Comparison of ENCODE assay signal across 22 cellular contexts in the genomic region with DNA sequence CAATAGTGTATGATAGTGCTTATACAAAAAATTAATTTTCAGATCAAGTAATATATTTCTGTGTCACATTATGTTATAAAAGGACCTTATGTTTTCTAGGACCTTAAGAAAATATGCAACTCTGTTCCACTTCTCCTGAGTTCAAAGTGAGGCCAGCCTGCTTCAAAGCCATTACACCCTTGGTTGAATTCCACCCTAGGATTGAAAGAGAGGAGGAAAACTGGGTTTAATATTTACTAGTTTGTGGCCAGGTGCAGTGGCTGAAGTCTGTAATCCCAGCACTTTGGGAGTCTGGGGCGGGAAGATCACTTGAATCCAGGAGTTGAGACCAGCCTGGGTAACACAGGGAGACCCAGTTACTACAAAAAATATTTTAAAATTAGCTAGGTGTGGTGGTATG. TPM values are rescaled to one million over a fixed set of nuclear protein-coding genes. Genes with fewer than 3 reads are reported as not detected.
DNase-seq lines count a peak whose midpoint lies in the region; ATAC-seq and TF ChIP-seq lines count a peak whose summit lies in the region.
"Had no signal": no experiment of that assay in that cellular context is flagged by ENCODE, and none has a peak within 500 bp of the region (broad histone marks: within the 10 kb centered on the region; RNA-seq: fewer than 3 reads in every experiment).

No MANE protein-coding gene starts in this region.

- peak overlapping the region; percentile 3 to 85 (median 66) for H3K27ac ChIP-seq in spleen
- H3K27ac ChIP-seq in naive thymus-derived CD4-positive, alpha-beta T cell (ENCODE audit: low read depth, low read length), result no peak overlapping the region
- no peak overlapping the region for H3K27ac ChIP-seq in upper lobe of right lung
- no peak overlapping the region for H3K27ac ChIP-seq in brain microvascular endothelial cell
- H3K27ac ChIP-seq: 22Rv1, A549, BLaER1 had no signal

- POLR2A ChIA-PET in naive thymus-derived CD4-positive, alpha-beta T cell (lab: Charles Lee), result no interaction called here

- in situ Hi-C loops in ACHN (cut with HindIII; ENCODE audit: low pct_ligation_motif_present, low pct_unique_long_range_greater_than_20kb, low sequenced_read_pairs), result no loop called here
- in situ Hi-C loops in brain microvascular endothelial cell (cut with HindIII; ENCODE audit: low pct_ligation_motif_present, low sequenced_read_pairs), result no loop called here

- DNase-seq in ACHN, result peak; percentile 44
- DNase-seq in kidney tubule cell (ENCODE audit: low spot score), result peak; percentile 43
- no peak for DNase-seq in spleen
- DNase-seq in naive thymus-derived CD4-positive, alpha-beta T cell, result no peak
- DNase-seq in upper lobe of right lung, result no peak
- DNase-seq in brain microvascular endothelial cell, result no peak
- DNase-seq: BE2C; C1 segment of cervical spinal cord; CD4-positive, alpha-beta memory T cell; CD4-positive, CD25-positive, alpha-beta regulatory T cell; CD8-positive, alpha-beta memory T cell; COR-L47; DMS 273 treated with DMSO at 0.1 percent for 48 hours; DMS79 treated with DMSO at 0.1 percent for 48 hours; GF-D8 had no signal

- TF ChIP-seq CTCF in nephron (IDR thresholded peaks at IDR 0.05; ENCODE audit: unreplicated experiment in 3 of 3), result no peak
- TF ChIP-seq CTCF in spleen (IDR thresholded peaks at IDR 0.05 in 8 of 11, conservative IDR thresholded peaks at IDR 0.05 in 3 of 11), result no peak
- TF ChIP-seq CTCF in upper lobe of right lung (IDR thresholded peaks at IDR 0.05), result no peak
- no peak for TF ChIP-seq CTCF in brain microvascular endothelial cell (IDR thresholded peaks at IDR 0.05; ENCODE audit: low read depth, low read length, missing control alignments)

- no peak for TF ChIP-seq POLR2A in spleen (IDR thresholded peaks at IDR 0.05)

- 68 to 97% (median 88%) methylated on average over 1 of the region's 1 CpG for WGBS in spleen, 5 donors

- no peak for ATAC-seq in naive thymus-derived CD4-positive, alpha-beta T cell
- no peak for ATAC-seq in upper lobe of right lung
- ATAC-seq: A549 had no signal

- H3K36me3 Mint-ChIP-seq in nephron (ENCODE audit: low read depth), result peaks cover 40% of the 10 kb centered on the region
- no peaks in the 10 kb centered on the region for H3K36me3 Mint-ChIP-seq in naive thymus-derived CD4-positive, alpha-beta T cell
- H3K36me3 Mint-ChIP-seq: CD14-positive monocyte; CD4-positive, alpha-beta memory T cell; CD4-positive, CD25-positive, alpha-beta regulatory T cell had no signal

- H3K9me3 ChIP-seq in spleen (peaks cover 0 to 13% (median 11%) of the 10 kb centered on the region in 8 donors), upper lobe of right lung (no peaks in the 10 kb centered on the region)
- no peaks in the 10 kb centered on the region for H3K9me3 ChIP-seq in naive thymus-derived CD4-positive, alpha-beta T cell (ENCODE audit: control insufficient read depth in 2 of 3, low read length in 3 of 3)
- H3K9me3 ChIP-seq: BE2C had no signal

- H3K27me3 ChIP-seq in spleen (replicated peaks in 1 of 7) (no peaks in the 10 kb centered on the region), upper lobe of right lung (no peaks in the 10 kb centered on the region), brain microvascular endothelial cell (replicated peaks) (no peaks in the 10 kb centered on the region)
- H3K27me3 ChIP-seq in naive thymus-derived CD4-positive, alpha-beta T cell (ENCODE audit: control insufficient read depth in 2 of 2, insufficient read depth in 2 of 2, low read length in 2 of 2), result no peaks in the 10 kb centered on the region
- H3K27me3 ChIP-seq: BLaER1 had no signal

- no peak overlapping the region for H3K4me3 Mint-ChIP-seq in nephron
- no peak overlapping the region for H3K4me3 Mint-ChIP-seq in naive thymus-derived CD4-positive, alpha-beta T cell
- H3K4me3 Mint-ChIP-seq: CD14-positive monocyte; CD4-positive, alpha-beta memory T cell; CD4-positive, CD25-positive, alpha-beta regulatory T cell; CD8-positive, alpha-beta memory T cell had no signal

- H3K36me3 ChIP-seq in spleen (peaks cover 0 to 32% (median 3%) of the 10 kb centered on the region in 6 donors), upper lobe of right lung (no peaks in the 10 kb centered on the region), brain microvascular endothelial cell (replicated peaks) (no peaks in the 10 kb centered on the region)
- no peaks in the 10 kb centered on the region for H3K36me3 ChIP-seq in naive thymus-derived CD4-positive, alpha-beta T cell (ENCODE audit: control insufficient read depth in 2 of 3, insufficient read depth in 3 of 3, low read length in 3 of 3)
- H3K36me3 ChIP-seq: BE2C, BLaER1 had no signal

- peaks cover 3% of the 10 kb centered on the region for H3K9me3 Mint-ChIP-seq in nephron
- H3K9me3 Mint-ChIP-seq in naive thymus-derived CD4-positive, alpha-beta T cell, result peaks cover 0 to 14% (median 2%) of the 10 kb centered on the region in 11 donors

- peak overlapping the region; percentile 52 to 85 (median 60) for H3K27ac Mint-ChIP-seq in nephron
- H3K27ac Mint-ChIP-seq in naive thymus-derived CD4-positive, alpha-beta T cell, result no peak overlapping the region
- H3K27ac Mint-ChIP-seq: CD14-positive monocyte; CD4-positive, alpha-beta memory T cell; CD4-positive, CD25-positive, alpha-beta regulatory T cell; CD8-positive, alpha-beta memory T cell had no signal

- H3K27me3 Mint-ChIP-seq in nephron (ENCODE audit: low read depth), result no peaks in the 10 kb centered on the region
- peaks cover 6 to 34% (median 24%) of the 10 kb centered on the region in 5 donors for H3K27me3 Mint-ChIP-seq in naive thymus-derived CD4-positive, alpha-beta T cell

- intact Hi-C loops in spleen (cut with DNase I; ENCODE audit: low total_unique reads) (no loop called here), upper lobe of right lung (cut with DNase I) (no loop called here)
- intact Hi-C loops in naive thymus-derived CD4-positive, alpha-beta T cell (cut with micrococcal nuclease), result no loop called here

- H3K4me3 ChIP-seq in spleen (peak overlapping the region in 7 of 8 donors; percentile 16 to 59 (median 27)), upper lobe of right lung (no peak overlapping the region), brain microvascular endothelial cell (ENCODE audit: low read depth, low read length) (no peak overlapping the region)
- H3K4me3 ChIP-seq in naive thymus-derived CD4-positive, alpha-beta T cell (ENCODE audit: low read length), result no peak overlapping the region
- H3K4me3 ChIP-seq: A549, BLaER1 had no signal

- CTCF ChIA-PET in naive thymus-derived CD4-positive, alpha-beta T cell (lab: Charles Lee), result no interaction called here

- H3K4me1 Mint-ChIP-seq in nephron, result peaks cover 8% of the 10 kb centered on the region
- no peaks in the 10 kb centered on the region for H3K4me1 Mint-ChIP-seq in naive thymus-derived CD4-positive, alpha-beta T cell
- H3K4me1 Mint-ChIP-seq: CD14-positive monocyte; CD4-positive, alpha-beta memory T cell; CD4-positive, CD25-positive, alpha-beta regulatory T cell; CD8-positive, alpha-beta memory T cell had no signal

- peaks cover 0 to 4% (median 0%) of the 10 kb centered on the region in 6 donors for H3K4me1 ChIP-seq in spleen
- no peaks in the 10 kb centered on the region for H3K4me1 ChIP-seq in naive thymus-derived CD4-positive, alpha-beta T cell (ENCODE audit: control insufficient read depth in 2 of 2, insufficient read depth in 2 of 2, low read length in 2 of 2)
- no peaks in the 10 kb centered on the region for H3K4me1 ChIP-seq in upper lobe of right lung
- H3K4me1 ChIP-seq: A549, BE2C, BLaER1 had no signal

RNA-seq across cellular contexts. Expression of gene NR1I2, which starts 32.9 kb away (rescaled TPM):
- total RNA-seq in spleen, result 1 to 10 TPM in 2 of 7 donors, under 1 TPM in 4, not detected in 1; 0.42 to 1.1 (median 0.65) TPM
- polyA plus RNA-seq in spleen, result under 1 TPM; 0.26 to 0.64 (median 0.37) TPM
- total RNA-seq in naive thymus-derived CD4-positive, alpha-beta T cell, result under 1 TPM; 0.22 to 0.62 (median 0.44) TPM
- polyA plus RNA-seq in naive thymus-derived CD4-positive, alpha-beta T cell, result under 1 TPM in 1 of 2 donors, not detected in 1; 0.26 TPM
- total RNA-seq in upper lobe of right lung, result not detected
- total RNA-seq: A172 had no signal
- polyA plus RNA-seq: A549, AG04450, CD14-positive monocyte had no signal

RNA-seq across cellular contexts. Expression of gene CFAP91, which starts 46.2 kb away (rescaled TPM):
- total RNA-seq in spleen (100 to 1,000 TPM in 1 of 7 donors, 10 to 100 TPM in 6; 30.2 to 141 (median 68.2) TPM), upper lobe of right lung (3.7 TPM)
- polyA plus RNA-seq in spleen, result 10 to 100 TPM; 11.0 to 33.7 (median 24.2) TPM
- total RNA-seq in naive thymus-derived CD4-positive, alpha-beta T cell, result under 1 TPM in 2 of 5 experiments, not detected in 3; 0.13 to 0.32 TPM
- under 1 TPM in 1 of 2 donors, not detected in 1; 0.17 TPM for polyA plus RNA-seq in naive thymus-derived CD4-positive, alpha-beta T cell
- polyA plus RNA-seq: AG04450 had no signal

Comparison
In these comparisons a context has a peak if more than half of its experiments do, and no peak if none do; other contexts are left out.
1. DNase-seq: peak in ACHN (single experiment) and kidney tubule cell (single experiment); none in spleen (single experiment), naive thymus-derived CD4-positive, alpha-beta T cell (0 of 9), upper lobe of right lung (single experiment) and brain microvascular endothelial cell (single experiment).
2. H3K27ac Mint-ChIP-seq: peak in nephron (3 of 3); none in naive thymus-derived CD4-positive, alpha-beta T cell (0 of 9).
3. H3K27ac ChIP-seq: peak in spleen (8 of 8); none in naive thymus-derived CD4-positive, alpha-beta T cell (single experiment), upper lobe of right lung (single experiment) and brain microvascular endothelial cell (single experiment).
4. H3K4me3 ChIP-seq: peak in spleen (7 of 8); none in naive thymus-derived CD4-positive, alpha-beta T cell (single experiment), upper lobe of right lung (single experiment) and brain microvascular endothelial cell (single experiment).